Comparison of ENCODE assay signal across 20 cellular contexts in the genomic region with DNA sequence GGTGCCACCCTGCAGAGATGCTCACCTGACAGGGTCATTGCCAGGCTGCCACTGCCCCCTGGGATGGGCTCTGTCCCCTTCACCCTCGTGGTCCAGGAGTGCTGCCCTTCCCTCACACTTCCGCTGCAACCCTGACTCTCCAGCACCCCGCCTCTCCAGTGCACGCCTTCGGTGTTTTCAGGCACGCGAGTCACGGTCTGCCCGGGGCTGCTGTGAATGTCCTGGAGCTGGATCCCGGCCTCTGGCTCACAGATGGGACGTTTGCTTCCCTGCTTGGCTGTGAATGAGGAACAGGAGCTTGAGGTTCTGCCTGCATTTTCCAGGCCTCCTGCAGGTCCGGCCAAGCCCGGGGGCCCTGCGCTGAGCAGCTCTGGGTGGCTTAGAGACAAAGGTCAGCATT.
A peak's percentile ranks its signal among the peaks of the same experiment; 100 is the strongest.
DNase-seq lines count a peak whose midpoint lies in the region; ATAC-seq and TF ChIP-seq lines count a peak whose summit lies in the region.
"Had no signal": no experiment of that assay in that cellular context is flagged by ENCODE, and none has a peak within 500 bp of the region (broad histone marks: within the 10 kb centered on the region; RNA-seq: fewer than 3 reads in every experiment).

No MANE protein-coding gene starts in this region.

- H3K4me1 Mint-ChIP-seq in WTC11 = peaks cover 16% of the 10 kb centered on the region
- H3K4me1 Mint-ChIP-seq: B cell; CD4-positive, CD25-positive, alpha-beta regulatory T cell had no signal

- H4K8ac ChIP-seq in neuronal stem cell (ENCODE audit: low read depth, low read length) = no peak overlapping the region

- no peak overlapping the region for H3K4ac ChIP-seq in neuronal stem cell (ENCODE audit: low read length)

- H3K27ac ChIP-seq in neuronal stem cell (replicated peaks; ENCODE audit: low read length) = no peak overlapping the region
- no peak overlapping the region for H3K27ac ChIP-seq in psoas muscle
- H3K27ac ChIP-seq: 22Rv1, BLaER1, C4-2B had no signal

- peak overlapping the region; percentile 87 for H2BK12ac ChIP-seq in neuronal stem cell (ENCODE audit: low read length)

- no peaks in the 10 kb centered on the region for H3K27me3 Mint-ChIP-seq in WTC11 (ENCODE audit: low read depth)
- H3K27me3 Mint-ChIP-seq: B cell; CD4-positive, CD25-positive, alpha-beta regulatory T cell had no signal

- TF ChIP-seq CTCF in WTC11 (IDR thresholded peaks at IDR 0.05) = no peak
- TF ChIP-seq CTCF in psoas muscle (IDR thresholded peaks at IDR 0.05) = no peak

- H3K14ac ChIP-seq in neuronal stem cell (ENCODE audit: low read length) = peak overlapping the region; percentile 12

- H3K79me1 ChIP-seq in neuronal stem cell (ENCODE audit: low read depth, low read length) = no peaks in the 10 kb centered on the region

- H3K9ac ChIP-seq in neuronal stem cell (ENCODE audit: low read depth, low read length, poor library complexity) = peak overlapping the region; percentile 26
- H3K9ac ChIP-seq: BLaER1 had no signal

- peak overlapping the region in 1 of 2 donors; percentile 27 for H3K4me3 ChIP-seq in neuronal stem cell (ENCODE audit: low read length in 2 of 2)
- no peak overlapping the region for H3K4me3 ChIP-seq in psoas muscle
- H3K4me3 ChIP-seq: BLaER1, GM12878, HAP-1 had no signal

- no peak overlapping the region for H3K23ac ChIP-seq in neuronal stem cell (ENCODE audit: low read depth, low read length, poor library complexity)

- H3K27me3 ChIP-seq in neuronal stem cell (ENCODE audit: control insufficient read depth in 3 of 3, insufficient read depth in 3 of 3, low read depth in 1 of 3, low read length in 3 of 3) = no peaks in the 10 kb centered on the region
- peaks cover 0 to 3% (median 2%) of the 10 kb centered on the region in 3 donors for H3K27me3 ChIP-seq in psoas muscle (ENCODE audit: insufficient read depth in 3 of 3, low read length in 2 of 3)
- H3K27me3 ChIP-seq: BLaER1 had no signal

- WGBS in neuronal stem cell (ENCODE audit: extremely low coverage in 2 of 2, insufficient read length in 2 of 2, insufficient replicate concordance in 1 of 2), 2 donors = no CpG with 5 or more reads among the region's 14 CpGs
- WGBS in psoas muscle, 3 donors = 75 to 82% (median 77%) methylated on average over 14 of the region's 14 CpGs

- H3K36me3 ChIP-seq in neuronal stem cell (replicated peaks in 1 of 2; ENCODE audit: control insufficient read depth in 2 of 2, insufficient read depth in 2 of 2, low read length in 2 of 2) (no peaks in the 10 kb centered on the region), psoas muscle (ENCODE audit: insufficient read depth in 1 of 2, low read depth in 1 of 2) (no peaks in the 10 kb centered on the region)
- H3K36me3 ChIP-seq: BLaER1, HAP-1 had no signal

- H2BK15ac ChIP-seq in neuronal stem cell (ENCODE audit: low read length) = peak overlapping the region; percentile 83

- H2AK5ac ChIP-seq in neuronal stem cell (ENCODE audit: low read depth, low read length) = peak overlapping the region; percentile 26

- H4K91ac ChIP-seq in neuronal stem cell (ENCODE audit: low read depth, low read length, poor library complexity) = no peak overlapping the region

- no peak overlapping the region for H3K4me2 ChIP-seq in neuronal stem cell (ENCODE audit: insufficient read depth, low read length, poor library complexity, severe bottlenecking)
- H3K4me2 ChIP-seq: BLaER1 had no signal

- H3K18ac ChIP-seq in neuronal stem cell (ENCODE audit: low read length) = peak overlapping the region; percentile 74

- peaks cover 4% of the 10 kb centered on the region for H3K36me3 Mint-ChIP-seq in WTC11
- H3K36me3 Mint-ChIP-seq: CD4-positive, CD25-positive, alpha-beta regulatory T cell; CD8-positive, alpha-beta T cell had no signal

- ATAC-seq in WTC11 = no peak; the same call in 1 of the 2 replicates
- no peak for ATAC-seq in psoas muscle
- no peak for ATAC-seq in GM21381 (IDR thresholded peaks at IDR 0.05; ENCODE audit: unreplicated experiment)
- ATAC-seq: CD8-positive, alpha-beta T cell; GM12878 had no signal

- no peak overlapping the region for H2BK120ac ChIP-seq in neuronal stem cell (ENCODE audit: low read depth, low read length)

- POLR2A ChIA-PET in WTC11 (lab: Charles Lee) = no interaction called here

- no peak overlapping the region for H2AFZ ChIP-seq in neuronal stem cell (ENCODE audit: low read length)

- H3K9me3 ChIP-seq in neuronal stem cell (replicated peaks in 1 of 2; ENCODE audit: control insufficient read depth in 2 of 2, insufficient read depth in 1 of 2, low read depth in 1 of 2, low read length in 2 of 2) (no peaks in the 10 kb centered on the region), psoas muscle (no peaks in the 10 kb centered on the region)
- H3K9me3 ChIP-seq: Caco-2, HAP-1 had no signal

- H3K4me1 ChIP-seq in neuronal stem cell (ENCODE audit: control insufficient read depth in 2 of 2, insufficient read depth in 1 of 2, low read depth in 1 of 2, low read length in 2 of 2) = peaks cover 0 to 2% of the 10 kb centered on the region in 2 donors
- no peaks in the 10 kb centered on the region for H3K4me1 ChIP-seq in psoas muscle
- H3K4me1 ChIP-seq: BLaER1, Caco-2, HAP-1 had no signal

- H3K9me3 Mint-ChIP-seq in WTC11 = peaks cover 12% of the 10 kb centered on the region
- H3K9me3 Mint-ChIP-seq: CD8-positive, alpha-beta T cell had no signal

- CTCF ChIA-PET in WTC11 (lab: Charles Lee) = no interaction called here

- intact Hi-C loops in psoas muscle (cut with DNase I) = no loop called here

- no peak overlapping the region for H2BK5ac ChIP-seq in neuronal stem cell (ENCODE audit: low read length)

- DNase-seq in ELF-1 (ENCODE audit: low read depth, low spot score) (peak; percentile 51), WTC11 (ENCODE audit: low spot score) (no peak), neuronal stem cell (ENCODE audit: low spot score) (no peak), psoas muscle (no peak), NCI-H82 treated with DMSO at 0.1 percent for 48 hours (lab: John Stamatoyannopoulos, UW; ENCODE audit: unreplicated experiment) (no peak)
- DNase-seq: Caco-2; CD4-positive, CD25-positive, alpha-beta regulatory T cell; CD8-positive, alpha-beta T cell; DMS153; DND-41; GDM1; GOT3; HFFc6 had no signal

- no peak overlapping the region for H3K4me3 Mint-ChIP-seq in WTC11
- H3K4me3 Mint-ChIP-seq: B cell; CD4-positive, CD25-positive, alpha-beta regulatory T cell; CD8-positive, alpha-beta T cell; HFFc6 had no signal

- H3K27ac Mint-ChIP-seq in WTC11 = no peak overlapping the region
- H3K27ac Mint-ChIP-seq: B cell; CD4-positive, CD25-positive, alpha-beta regulatory T cell; CD8-positive, alpha-beta T cell; HFFc6 had no signal

TF ChIP-seq in WTC11, 78 proteins besides CTCF, POLR2A, EP300 and RAD21:
- TF ChIP-seq MXD4 (CRISPR knock-in tag; IDR thresholded peaks at IDR 0.05; ENCODE audit: borderline replicate concordance) = no peak
- TF ChIP-seq ZNF317 (CRISPR knock-in tag; IDR thresholded peaks at IDR 0.05; ENCODE audit: borderline replicate concordance, low read depth) = no peak
- TF ChIP-seq, protein P1, sequence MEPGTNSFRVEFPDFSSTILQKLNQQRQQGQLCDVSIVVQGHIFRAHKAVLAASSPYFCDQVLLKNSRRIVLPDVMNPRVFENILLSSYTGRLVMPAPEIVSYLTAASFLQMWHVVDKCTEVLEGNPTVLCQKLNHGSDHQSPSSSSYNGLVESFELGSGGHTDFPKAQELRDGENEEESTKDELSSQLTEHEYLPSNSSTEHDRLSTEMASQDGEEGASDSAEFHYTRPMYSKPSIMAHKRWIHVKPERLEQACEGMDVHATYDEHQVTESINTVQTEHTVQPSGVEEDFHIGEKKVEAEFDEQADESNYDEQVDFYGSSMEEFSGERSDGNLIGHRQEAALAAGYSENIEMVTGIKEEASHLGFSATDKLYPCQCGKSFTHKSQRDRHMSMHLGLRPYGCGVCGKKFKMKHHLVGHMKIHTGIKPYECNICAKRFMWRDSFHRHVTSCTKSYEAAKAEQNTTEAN (CRISPR knock-in tag; IDR thresholded peaks at IDR 0.05) = no peak
- no peak for TF ChIP-seq MYBL2 (CRISPR knock-in tag; IDR thresholded peaks at IDR 0.05)
- 0 out of 2 replicates have a peak, but pooled peaks have one; percentile 33 for TF ChIP-seq ZBTB21 (CRISPR knock-in tag; IDR thresholded peaks at IDR 0.05; ENCODE audit: borderline replicate concordance)
- TF ChIP-seq EMX1 (CRISPR knock-in tag; IDR thresholded peaks at IDR 0.05) = no peak
- no peak for TF ChIP-seq RORB (CRISPR knock-in tag; IDR thresholded peaks at IDR 0.05)
- TF ChIP-seq PRRX2 (CRISPR knock-in tag; IDR thresholded peaks at IDR 0.05) = no peak
